ENCODE assay signal across 7 cellular contexts in the genomic region with DNA sequence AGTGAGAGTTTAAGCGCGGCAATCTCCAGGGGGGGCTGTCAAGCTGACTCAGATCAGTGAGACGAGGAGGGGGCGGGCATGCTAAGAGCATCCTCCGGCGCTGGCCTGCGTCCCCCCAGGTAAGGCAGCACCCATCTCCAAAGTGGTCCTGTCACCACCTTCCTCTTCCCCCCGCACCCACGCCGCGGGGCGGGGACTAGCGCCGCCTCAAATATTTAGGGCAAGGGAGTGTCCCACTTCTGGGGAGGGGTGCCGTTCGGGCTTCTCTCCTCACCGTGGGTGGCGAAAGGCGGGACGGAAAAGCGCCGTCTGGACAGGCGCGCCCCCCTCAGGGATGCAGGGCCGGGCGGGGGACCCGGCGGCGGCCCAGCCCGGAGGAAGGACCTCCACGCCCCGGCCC. TPM values are rescaled to one million over a fixed set of nuclear protein-coding genes. Genes with fewer than 3 reads are reported as not detected.
DNase-seq lines count a peak whose midpoint lies in the region; ATAC-seq and TF ChIP-seq lines count a peak whose summit lies in the region.

No MANE protein-coding gene starts in this region.

- peak; percentile 47 for DNase-seq in activated naive CD4-positive, alpha-beta T cell treated with anti-CD3 and anti-CD28 coated beads, Interleukin-2, amount 10 ng/mL, durations not matched to agents 7 days and 5 days
- DNase-seq in mesothelial cell of epicardium (ENCODE audit: low spot score in 2 of 2, unreplicated experiment in 2 of 2) = no peak
- DNase-seq in GF-D8 (lab: John Stamatoyannopoulos, UW) = no peak
- DNase-seq in occipital lobe (lab: John Stamatoyannopoulos, UW) = no peak

- H3K27ac Mint-ChIP-seq in activated naive CD4-positive, alpha-beta T cell treated with anti-CD3 and anti-CD28 coated beads, Interleukin-2, amount 10 ng/mL, durations not matched to agents 7 days and 5 days = no peak overlapping the region
- H3K27ac Mint-ChIP-seq in mesothelial cell of epicardium = no peak overlapping the region

- H3K9me3 Mint-ChIP-seq in activated naive CD4-positive, alpha-beta T cell treated with anti-CD3 and anti-CD28 coated beads, Interleukin-2, amount 10 ng/mL, durations not matched to agents 7 days and 5 days = peaks cover 20% of the 10 kb centered on the region
- H3K9me3 Mint-ChIP-seq in mesothelial cell of epicardium = peaks cover 19% of the 10 kb centered on the region

- peak overlapping the region; percentile 55 for H3K4me3 Mint-ChIP-seq in activated naive CD4-positive, alpha-beta T cell treated with anti-CD3 and anti-CD28 coated beads, Interleukin-2, amount 10 ng/mL, durations not matched to agents 7 days and 5 days
- peak overlapping the region; percentile 61 for H3K4me3 Mint-ChIP-seq in mesothelial cell of epicardium

- H3K36me3 Mint-ChIP-seq in activated naive CD4-positive, alpha-beta T cell treated with anti-CD3 and anti-CD28 coated beads, Interleukin-2, amount 10 ng/mL, durations not matched to agents 7 days and 5 days = peaks cover 8% of the 10 kb centered on the region
- H3K36me3 Mint-ChIP-seq in mesothelial cell of epicardium = peaks cover 3% of the 10 kb centered on the region

- peaks cover 79% of the 10 kb centered on the region for H3K27me3 Mint-ChIP-seq in activated naive CD4-positive, alpha-beta T cell treated with anti-CD3 and anti-CD28 coated beads, Interleukin-2, amount 10 ng/mL, durations not matched to agents 7 days and 5 days
- peaks cover 84% of the 10 kb centered on the region for H3K27me3 Mint-ChIP-seq in mesothelial cell of epicardium (ENCODE audit: low read depth)

- peaks cover 19% of the 10 kb centered on the region for H3K4me1 Mint-ChIP-seq in activated naive CD4-positive, alpha-beta T cell treated with anti-CD3 and anti-CD28 coated beads, Interleukin-2, amount 10 ng/mL, durations not matched to agents 7 days and 5 days
- peaks cover 8% of the 10 kb centered on the region for H3K4me1 Mint-ChIP-seq in mesothelial cell of epicardium

- peak; percentile 34 for ATAC-seq in GM19035 (IDR thresholded peaks at IDR 0.05; ENCODE audit: unreplicated experiment)
- ATAC-seq in HG03064 (IDR thresholded peaks at IDR 0.05; ENCODE audit: low read depth, unreplicated experiment) = peak; percentile 18
- ATAC-seq in HG02981 (IDR thresholded peaks at IDR 0.05; ENCODE audit: unreplicated experiment) = no peak

- CTCF ChIA-PET in activated naive CD4-positive, alpha-beta T cell treated with anti-CD3 and anti-CD28 coated beads, Interleukin-2, amount 10 ng/mL, durations not matched to agents 7 days and 5 days (lab: Charles Lee) = no interaction called here

- TF ChIP-seq CTCF in mesothelial cell of epicardium (IDR thresholded peaks at IDR 0.05; ENCODE audit: unreplicated experiment) = no peak

RNA-seq across cellular contexts. Expression of a gene that starts 0.4 kb away (rescaled TPM):
- total RNA-seq in mesothelial cell of epicardium (0.64 to 0.94 TPM (median 0.70 TPM) in 3 replicates), occipital lobe (0.31 TPM)
